20 cellular contexts compared by ENCODE assay signal in the genomic region with DNA sequence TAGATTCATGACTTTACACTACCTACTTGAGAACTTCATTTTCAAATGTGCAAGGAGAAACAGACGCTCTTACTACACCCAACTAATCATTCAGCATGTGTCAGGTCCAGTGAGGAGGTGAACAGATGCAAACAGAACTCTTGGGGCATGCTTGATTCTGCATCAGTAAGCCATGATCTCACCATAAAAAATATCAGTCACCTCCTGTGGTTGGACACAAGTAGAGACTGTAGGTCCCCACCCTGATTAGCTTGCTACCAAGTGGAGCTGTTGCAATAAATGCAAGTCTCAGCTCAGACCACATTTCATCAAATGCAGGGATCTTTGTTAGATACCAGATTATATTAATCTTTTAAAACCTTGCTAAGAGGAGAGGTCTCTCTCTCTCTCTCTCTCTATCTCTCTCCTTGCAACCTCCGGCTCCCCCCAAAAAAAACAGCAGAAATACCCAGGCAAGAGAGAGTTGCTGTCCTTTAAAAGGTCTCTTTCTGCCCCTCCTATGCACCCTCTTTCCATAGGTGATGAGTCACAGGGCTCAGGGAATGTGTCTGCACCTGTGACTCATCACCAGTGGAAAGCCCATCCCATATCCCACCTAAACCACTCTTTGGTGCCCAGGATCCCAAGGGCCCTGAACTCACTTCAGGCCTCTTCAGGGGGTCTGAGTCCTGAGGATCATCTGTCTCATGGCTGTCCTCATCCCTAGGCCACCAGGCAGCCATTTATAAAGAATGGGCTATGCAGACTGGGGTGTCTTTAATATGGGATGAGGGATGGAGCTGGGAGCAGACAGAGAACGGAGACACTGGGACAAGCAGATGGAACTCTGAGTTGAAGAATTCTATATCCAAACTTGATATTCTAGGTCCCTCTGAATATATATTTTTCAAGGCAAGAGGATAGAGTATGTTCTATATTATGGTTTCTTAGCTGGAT.
DNase-seq lines count a peak whose midpoint lies in the region; ATAC-seq, FAIRE-seq and TF ChIP-seq lines count a peak whose summit lies in the region.
"Had no signal": no experiment of that assay in that cellular context is flagged by ENCODE, and none has a peak within 500 bp of the region (broad histone marks: within the 10 kb centered on the region; RNA-seq: fewer than 3 reads in every experiment).

No MANE protein-coding gene starts in this region.

- TSS peak; percentile 79 for BruUV-seq in PC-9 (replicated peaks; lab: Mats Ljungman, UMichigan)

- WGBS in esophagus squamous epithelium, 2 donors, result 56 to 81% methylated on average over 3 of the region's 3 CpGs
- 29 to 36% methylated on average over 3 of the region's 3 CpGs for WGBS in pancreas, 2 donors

- intact Hi-C loops in PC-9 (cut with micrococcal nuclease; ENCODE audit: unreplicated experiment), result no loop called here
- intact Hi-C loops in esophagus squamous epithelium (cut with DNase I), result no loop called here
- intact Hi-C loops in pancreas (cut with DNase I), result loop anchor here in 2 of 3 donors (10.0 kb wide), 2 partner anchors 49 to 191 kb away; a partner anchor contains a TSS

- H3K36me3 Mint-ChIP-seq in glutamatergic neuron (ENCODE audit: unreplicated experiment) (peaks cover 15% of the 10 kb centered on the region), type B pancreatic cell (peaks cover 3% of the 10 kb centered on the region)
- no peaks in the 10 kb centered on the region for H3K36me3 Mint-ChIP-seq in CD8-positive, alpha-beta memory T cell

- no peaks in the 10 kb centered on the region for H3K79me2 ChIP-seq in PC-9 (ENCODE audit: low read depth)
- H3K79me2 ChIP-seq: parathyroid adenoma had no signal

- H3F3A ChIP-seq in PC-9 (ENCODE audit: insufficient read depth, low read depth), result peaks cover 12% of the 10 kb centered on the region; the same call in 1 of the 2 replicates

- H3K4me3 Mint-ChIP-seq in glutamatergic neuron (ENCODE audit: unreplicated experiment), result no peak overlapping the region
- no peak overlapping the region for H3K4me3 Mint-ChIP-seq in CD8-positive, alpha-beta memory T cell
- H3K4me3 Mint-ChIP-seq in type B pancreatic cell, result no peak overlapping the region
- H3K4me3 Mint-ChIP-seq: stimulated activated naive CD8-positive, alpha-beta T cell treated with anti-CD3 and anti-CD28 coated beads, Interleukin-15, amount 100 ng/mL, for 72 hours had no signal

- POLR2A ChIA-PET in PC-9 (lab: Charles Lee; ENCODE audit: unreplicated experiment), result interaction anchor here (0.5 to 1.3 kb wide), 4 partner anchors 15 to 499 kb away, joined by 4 to 13 read pairs (median 4); no protein-coding TSS in a partner anchor
- POLR2A ChIA-PET in CD8-positive, alpha-beta memory T cell (lab: Charles Lee), result no interaction called here

- no peaks in the 10 kb centered on the region for H3K9me2 ChIP-seq in PC-9 (ENCODE audit: insufficient read depth)

- H3K9me3 ChIP-seq in PC-9 (ENCODE audit: insufficient read depth, low read depth) (no peaks in the 10 kb centered on the region), esophagus squamous epithelium (peaks cover 0 to 20% (median 0%) of the 10 kb centered on the region in 3 donors), pancreas (no peaks in the 10 kb centered on the region)
- no peaks in the 10 kb centered on the region for H3K9me3 ChIP-seq in CD8-positive, alpha-beta memory T cell (ENCODE audit: low read length)
- H3K9me3 ChIP-seq: BE2C, vagina had no signal

- peak overlapping the region; percentile 64 for H3K4me2 ChIP-seq in PC-9

- H3K27me3 ChIP-seq in PC-9 (ENCODE audit: insufficient read depth, low read depth), result no peaks in the 10 kb centered on the region
- no peaks in the 10 kb centered on the region for H3K27me3 ChIP-seq in esophagus squamous epithelium
- H3K27me3 ChIP-seq in pancreas, result no peaks in the 10 kb centered on the region
- H3K27me3 ChIP-seq in CD8-positive, alpha-beta memory T cell (ENCODE audit: insufficient read depth, low read length, poor library complexity, severe bottlenecking), result no peaks in the 10 kb centered on the region
- H3K27me3 ChIP-seq: vagina had no signal

- peaks cover 25% of the 10 kb centered on the region for H3K4me1 ChIP-seq in PC-9 (replicated peaks; ENCODE audit: insufficient read depth)
- H3K4me1 ChIP-seq in esophagus squamous epithelium, result peaks cover 10 to 26% (median 17%) of the 10 kb centered on the region in 3 donors
- H3K4me1 ChIP-seq in pancreas, result peaks cover 6 to 40% (median 7%) of the 10 kb centered on the region in 3 donors
- H3K4me1 ChIP-seq in CD8-positive, alpha-beta memory T cell (ENCODE audit: insufficient read depth, low read length), result no peaks in the 10 kb centered on the region
- H3K4me1 ChIP-seq: BE2C, heart left ventricle, parathyroid adenoma, vagina had no signal

- peak; percentile 56 for DNase-seq in EL
- peak; percentile 45 to 85 for DNase-seq in PC-9
- DNase-seq in esophagus squamous epithelium (lab: John Stamatoyannopoulos, UW), result no peak
- DNase-seq in pancreas, result no peak
- no peak for DNase-seq in glutamatergic neuron
- no peak for DNase-seq in GM19239 (ENCODE audit: insufficient read length, low spot score)
- no peak for DNase-seq in CD8-positive, alpha-beta memory T cell
- DNase-seq in type B pancreatic cell (ENCODE audit: extremely low spot score, unreplicated experiment), result no peak
- DNase-seq: activated effector memory CD4-positive, alpha-beta T cell treated with Interleukin-2 at 50 U/mL for 16 hours; amygdala; BE2C; heart left ventricle; left colon; MM.1S; NCI-H187 treated with DMSO at 0.1 percent for 48 hours; NCI-H510A treated with DMSO at 0.1 percent for 48 hours; stimulated activated naive CD8-positive, alpha-beta T cell treated with anti-CD3 and anti-CD28 coated beads, Interleukin-15, amount 100 ng/mL, for 72 hours had no signal

- H3K27me3 Mint-ChIP-seq in glutamatergic neuron (ENCODE audit: unreplicated experiment) (peaks cover 5% of the 10 kb centered on the region), type B pancreatic cell (no peaks in the 10 kb centered on the region)
- peaks cover 12 to 58% of the 10 kb centered on the region in 2 donors for H3K27me3 Mint-ChIP-seq in CD8-positive, alpha-beta memory T cell

- peak; percentile 0 to 20 (median 6) for ATAC-seq in pancreas
- ATAC-seq: left colon; stimulated activated naive CD8-positive, alpha-beta T cell treated with anti-CD3 and anti-CD28 coated beads, Interleukin-15, amount 100 ng/mL, for 72 hours had no signal

- no peak for FAIRE-seq in pancreas (lab: Jason Lieb, UNC)
- no peak for FAIRE-seq in GM19239 (lab: Jason Lieb, UNC)
- FAIRE-seq: endothelial cell of umbilical vein had no signal

- TF ChIP-seq CTCF in PC-9 (conservative IDR thresholded peaks at IDR 0.05), result no peak
- TF ChIP-seq CTCF in esophagus squamous epithelium (IDR thresholded peaks at IDR 0.05), result no peak
- TF ChIP-seq CTCF in pancreas (IDR thresholded peaks at IDR 0.05), result no peak
- TF ChIP-seq CTCF in glutamatergic neuron (IDR thresholded peaks at IDR 0.05; ENCODE audit: partially characterized antibody, unreplicated experiment), result no peak
- no peak for TF ChIP-seq CTCF in type B pancreatic cell (conservative IDR thresholded peaks at IDR 0.05)

- no peaks in the 10 kb centered on the region for H4K20me1 ChIP-seq in PC-9 (ENCODE audit: insufficient read depth)

- H3K4me3 ChIP-seq in PC-9 (no peak overlapping the region; the same call in 1 of the 2 replicates), esophagus squamous epithelium (no peak overlapping the region), pancreas (peak overlapping the region in 2 of 4 donors; percentile 48 to 50)
- H3K4me3 ChIP-seq in CD8-positive, alpha-beta memory T cell (ENCODE audit: low read length), result no peak overlapping the region
- H3K4me3 ChIP-seq: heart left ventricle, vagina had no signal

- peaks cover 4% of the 10 kb centered on the region for H3K4me1 Mint-ChIP-seq in glutamatergic neuron (ENCODE audit: low read depth, unreplicated experiment)
- H3K4me1 Mint-ChIP-seq in CD8-positive, alpha-beta memory T cell, result no peaks in the 10 kb centered on the region
- peaks cover 10% of the 10 kb centered on the region for H3K4me1 Mint-ChIP-seq in type B pancreatic cell (ENCODE audit: unreplicated experiment)
- H3K4me1 Mint-ChIP-seq: stimulated activated naive CD8-positive, alpha-beta T cell treated with anti-CD3 and anti-CD28 coated beads, Interleukin-15, amount 100 ng/mL, for 72 hours had no signal

- H3K9me3 Mint-ChIP-seq in glutamatergic neuron (ENCODE audit: unreplicated experiment), result peaks cover 4% of the 10 kb centered on the region
- peaks cover 2 to 16% (median 5%) of the 10 kb centered on the region in 5 donors for H3K9me3 Mint-ChIP-seq in CD8-positive, alpha-beta memory T cell
- H3K9me3 Mint-ChIP-seq in type B pancreatic cell, result peaks cover 19% of the 10 kb centered on the region

- TF ChIP-seq POLR2A in esophagus squamous epithelium (IDR thresholded peaks at IDR 0.05), result no peak

- CTCF ChIA-PET in PC-9 (lab: Charles Lee), result interaction anchor here (0.6 to 0.7 kb wide), 3 partner anchors 32 to 447 kb away, joined by 3 to 5 read pairs (median 3); no protein-coding TSS in a partner anchor
- CTCF ChIA-PET in CD8-positive, alpha-beta memory T cell (lab: Charles Lee), result no interaction called here

- peak overlapping the region; percentile 18; the same call in 1 of the 2 replicates for H2AFZ ChIP-seq in PC-9

- H3K36me3 ChIP-seq in PC-9 (ENCODE audit: low read depth), result no peaks in the 10 kb centered on the region
- no peaks in the 10 kb centered on the region for H3K36me3 ChIP-seq in esophagus squamous epithelium
- H3K36me3 ChIP-seq in pancreas, result peaks cover 0 to 6% (median 0%) of the 10 kb centered on the region in 3 donors
- H3K36me3 ChIP-seq in CD8-positive, alpha-beta memory T cell (ENCODE audit: insufficient read depth, low read length), result no peaks in the 10 kb centered on the region
- H3K36me3 ChIP-seq: BE2C, heart left ventricle, vagina had no signal

- H3K27ac ChIP-seq in PC-9 (peak overlapping the region; percentile 84), esophagus squamous epithelium (peak overlapping the region in 3 of 4 donors; percentile 4 to 54 (median 41)), pancreas (peak overlapping the region; percentile 84 to 99 (median 94))
- H3K27ac ChIP-seq in CD8-positive, alpha-beta memory T cell (ENCODE audit: low read depth, low read length), result no peak overlapping the region
- H3K27ac ChIP-seq: heart left ventricle, vagina had no signal

- H3K27ac Mint-ChIP-seq in glutamatergic neuron (ENCODE audit: unreplicated experiment) (no peak overlapping the region), type B pancreatic cell (no peak overlapping the region)
- no peak overlapping the region for H3K27ac Mint-ChIP-seq in CD8-positive, alpha-beta memory T cell
- H3K27ac Mint-ChIP-seq: stimulated activated naive CD8-positive, alpha-beta T cell treated with anti-CD3 and anti-CD28 coated beads, Interleukin-15, amount 100 ng/mL, for 72 hours had no signal

Comparison
In these comparisons a context has a peak if more than half of its experiments do, and no peak if none do; other contexts are left out.
1. DNase-seq: peak in EL (single experiment) and PC-9 (2 of 2); none in esophagus squamous epithelium (single experiment), pancreas (0 of 6), glutamatergic neuron (single experiment), GM19239 (single experiment), CD8-positive, alpha-beta memory T cell (0 of 5) and type B pancreatic cell (single experiment).
2. intact Hi-C loops: an anchor here in pancreas (10.0 kb wide); none called in PC-9 and esophagus squamous epithelium.